ENCODE assay signal across 8 cellular contexts in the genomic region with DNA sequence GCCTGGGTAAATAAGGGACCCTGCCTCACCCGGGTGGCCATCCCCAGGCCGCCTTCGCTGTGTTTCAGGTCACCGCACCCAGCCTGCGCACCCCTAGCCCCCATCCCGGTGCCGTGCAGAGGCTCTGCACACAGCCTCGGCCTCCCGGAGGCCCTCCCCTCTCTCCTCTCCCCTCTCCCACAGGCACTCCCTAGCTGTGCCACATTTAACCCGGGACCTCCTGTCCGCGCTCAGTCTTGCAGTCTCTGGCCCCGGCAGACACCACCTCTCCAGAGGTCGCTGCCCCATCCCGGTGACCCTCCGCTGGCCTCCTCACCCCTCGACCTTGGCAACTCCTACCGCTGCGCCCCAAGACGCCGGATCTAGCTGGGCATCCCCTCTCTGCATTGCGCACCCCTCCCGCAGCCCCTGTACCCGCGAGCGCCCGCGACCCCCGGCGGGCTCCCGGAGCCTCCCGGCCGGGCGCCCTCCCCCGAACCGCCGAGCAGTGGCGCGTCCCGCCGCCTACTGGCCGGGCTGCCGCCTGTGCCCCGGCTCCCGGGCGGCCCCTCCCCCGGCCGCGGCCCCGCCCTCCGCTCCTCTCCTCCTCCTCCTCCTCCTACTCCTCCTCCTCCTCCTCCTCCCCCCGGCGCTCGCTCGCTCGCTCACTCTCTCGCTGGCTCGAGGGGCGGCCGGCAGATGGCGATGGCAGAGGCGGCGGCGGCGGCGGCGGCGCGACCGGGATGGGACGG. TPM values are rescaled to one million over a fixed set of nuclear protein-coding genes. Genes with fewer than 3 reads are reported as not detected.
A peak's percentile ranks its signal among the peaks of the same experiment; 100 is the strongest.
DNase-seq lines count a peak whose midpoint lies in the region; ATAC-seq and TF ChIP-seq lines count a peak whose summit lies in the region.

A gene (plus strand): TSS at position 647 of the 731 bp plus-strand sequence.

- intact Hi-C loops in left ventricle myocardium inferior (cut with micrococcal nuclease), result loop anchor here (10.0 kb wide), 2 partner anchors 219 to 1559 kb away; no protein-coding TSS in a partner anchor

- no peaks in the 10 kb centered on the region for H3K9me3 ChIP-seq in NT2/D1 (ENCODE audit: insufficient read depth, low read length)
- H3K9me3 ChIP-seq in left ventricle myocardium inferior (replicated peaks), result no peaks in the 10 kb centered on the region

- peak; percentile 50 for ATAC-seq in HG03439 (IDR thresholded peaks at IDR 0.05; ENCODE audit: unreplicated experiment)
- ATAC-seq in GM21447 (IDR thresholded peaks at IDR 0.05; ENCODE audit: unreplicated experiment), result no peak

- peak within 1 kb of the TSS; percentile 85 for H3K4me3 ChIP-seq in NT2/D1 (ENCODE audit: insufficient read length, low read depth)
- peak within 1 kb of the TSS; percentile 67 for H3K4me3 ChIP-seq in left ventricle myocardium inferior

- H3K36me3 ChIP-seq in NT2/D1 (ENCODE audit: insufficient read depth, insufficient read length, low read length) (no peaks in the 10 kb centered on the region), left ventricle myocardium inferior (no peaks in the 10 kb centered on the region)

- H3K9ac ChIP-seq in NT2/D1 (ENCODE audit: insufficient read length, low read depth), result peak within 1 kb of the TSS; percentile 95

- H3K27me3 ChIP-seq in NT2/D1 (ENCODE audit: insufficient read depth, insufficient read length) (peaks cover 66% of the 10 kb centered on the region), left ventricle myocardium inferior (ENCODE audit: low read depth) (peaks cover 80% of the 10 kb centered on the region)

- DNase-seq in stimulated activated naive CD4-positive, alpha-beta T cell treated with Interleukin-2 at 50 U/mL for 16 hours (lab: John Stamatoyannopoulos, UW), result peak; percentile 4
- DNase-seq in stimulated activated naive CD4-positive, alpha-beta T cell (lab: John Stamatoyannopoulos, UW), result no peak
- DNase-seq in NT2/D1 (ENCODE audit: low read depth, low spot score) (no peak), amniotic epithelial cell (ENCODE audit: low read depth) (peak; percentile 55), left ventricle myocardium inferior (peak; percentile 82), putamen (ENCODE audit: low spot score) (peak; percentile 85)

- H3K27ac ChIP-seq in left ventricle myocardium inferior (replicated peaks), result no peak within 1 kb of the TSS

- H3K4me1 ChIP-seq in NT2/D1 (ENCODE audit: insufficient read depth, insufficient read length) (peaks cover 17% of the 10 kb centered on the region), left ventricle myocardium inferior (peaks cover 30% of the 10 kb centered on the region)

- peak; percentile 69 for TF ChIP-seq CTCF in left ventricle myocardium inferior (IDR thresholded peaks at IDR 0.05; ENCODE audit: borderline replicate concordance)

RNA-seq across cellular contexts. Expression of the gene that starts here (rescaled TPM):
- total RNA-seq in left ventricle myocardium inferior, result 4.6 TPM

Comparison
In these comparisons a context has a peak if more than half of its experiments do, and no peak if none do; other contexts are left out.
1. DNase-seq: peak in stimulated activated naive CD4-positive, alpha-beta T cell treated with Interleukin-2 at 50 U/mL for 16 hours (single experiment), amniotic epithelial cell (single experiment), left ventricle myocardium inferior (single experiment) and putamen (single experiment); none in stimulated activated naive CD4-positive, alpha-beta T cell (0 of 6) and NT2/D1 (single experiment).